In genomic region chr13:33721719-33722118, GRCh38 we compare ENCODE assay signal across 13 cellular contexts.
DNase-seq lines count a peak whose midpoint lies in the region; ATAC-seq and TF ChIP-seq lines count a peak whose summit lies in the region.
"Had no signal": no experiment of that assay in that cellular context is flagged by ENCODE, and none has a peak within 500 bp of the region (broad histone marks: within the 10 kb centered on the region; RNA-seq: fewer than 3 reads in every experiment).

No MANE protein-coding gene starts in this region.

- H3K9me3 Mint-ChIP-seq in neural crest cell = peaks cover 4% of the 10 kb centered on the region
- peaks cover 3 to 10% of the 10 kb centered on the region in 2 donors for H3K9me3 Mint-ChIP-seq in activated naive CD4-positive, alpha-beta T cell treated with anti-CD3 and anti-CD28 coated beads, Interleukin-2, amount 50 U/mL, for 72 hours

- H3K4me3 ChIP-seq in AG10803 (ENCODE audit: low read length) (no peak overlapping the region), RWPE2 (ENCODE audit: severe bottlenecking) (no peak overlapping the region), esophagus squamous epithelium (no peak overlapping the region)

- TF ChIP-seq POLR2A in esophagus squamous epithelium (IDR thresholded peaks at IDR 0.05) = no peak

- peaks cover 25% of the 10 kb centered on the region for H3K4me1 Mint-ChIP-seq in neural crest cell

- TF ChIP-seq CTCF in AG10803 (conservative IDR thresholded peaks at IDR 0.05; ENCODE audit: low read length) (no peak), RWPE2 (IDR thresholded peaks at IDR 0.05; ENCODE audit: poor library complexity, severe bottlenecking) (no peak), esophagus squamous epithelium (IDR thresholded peaks at IDR 0.05) (no peak), neural crest cell (conservative IDR thresholded peaks at IDR 0.05) (no peak)

- peak; percentile 64 for DNase-seq in AG10803 (ENCODE audit: low read depth)
- DNase-seq in RWPE2 (ENCODE audit: low spot score) = no peak
- no peak for DNase-seq in esophagus squamous epithelium (lab: John Stamatoyannopoulos, UW)
- no peak for DNase-seq in neural crest cell (ENCODE audit: low read depth, low spot score)
- no peak for DNase-seq in SHP77 (lab: John Stamatoyannopoulos, UW)
- no peak for DNase-seq in activated naive CD4-positive, alpha-beta T cell treated with anti-CD3 and anti-CD28 coated beads, Interleukin-2, amount 50 U/mL, for 72 hours (ENCODE audit: low spot score in 2 of 2)
- DNase-seq in cortex of kidney (lab: John Stamatoyannopoulos, UW) = no peak
- DNase-seq: activated effector memory CD4-positive, alpha-beta T cell treated with anti-CD3 and anti-CD28 coated beads, Interleukin-2, amount 50 U/mL, for 16 hours; C1 segment of cervical spinal cord; glutamatergic neuron; T1000 had no signal

- no peak overlapping the region for H3K4me3 Mint-ChIP-seq in neural crest cell

- intact Hi-C loops in esophagus squamous epithelium (cut with DNase I) = loop anchor here (10.0 kb wide), 1 partner anchor 177 kb away; no protein-coding TSS in a partner anchor

- H3K9me3 ChIP-seq in RWPE2 (ENCODE audit: severe bottlenecking) (no peaks in the 10 kb centered on the region), esophagus squamous epithelium (no peaks in the 10 kb centered on the region)
- H3K9me3 ChIP-seq: neutrophil had no signal

- H3K4me1 ChIP-seq in RWPE2 (ENCODE audit: insufficient read depth, poor library complexity, severe bottlenecking) = peaks cover 26% of the 10 kb centered on the region
- peaks cover 6 to 36% (median 9%) of the 10 kb centered on the region in 3 donors for H3K4me1 ChIP-seq in esophagus squamous epithelium

- WGBS in esophagus squamous epithelium, 2 donors = 32 to 53% methylated on average over 1 of the region's 1 CpG

- H3K36me3 Mint-ChIP-seq in neural crest cell (ENCODE audit: low read depth) = peaks cover 6% of the 10 kb centered on the region
- peaks cover 6 to 28% of the 10 kb centered on the region in 2 donors for H3K36me3 Mint-ChIP-seq in activated naive CD4-positive, alpha-beta T cell treated with anti-CD3 and anti-CD28 coated beads, Interleukin-2, amount 50 U/mL, for 72 hours

- no peaks in the 10 kb centered on the region for H3K27me3 Mint-ChIP-seq in neural crest cell (ENCODE audit: low read depth)

- no peaks in the 10 kb centered on the region for H3K27me3 ChIP-seq in RWPE2 (ENCODE audit: insufficient read depth, poor library complexity, severe bottlenecking)
- H3K27me3 ChIP-seq in esophagus squamous epithelium = no peaks in the 10 kb centered on the region
- H3K27me3 ChIP-seq: neutrophil had no signal

- ATAC-seq in RWPE2 (ENCODE audit: low read depth) = no peak
- no peak for ATAC-seq in GM21619 (IDR thresholded peaks at IDR 0.05; ENCODE audit: unreplicated experiment)
- ATAC-seq in activated naive CD4-positive, alpha-beta T cell treated with anti-CD3 and anti-CD28 coated beads, Interleukin-2, amount 50 U/mL, for 72 hours = no peak

- H3K36me3 ChIP-seq in RWPE2 (ENCODE audit: low read depth) (no peaks in the 10 kb centered on the region), esophagus squamous epithelium (no peaks in the 10 kb centered on the region)
- H3K36me3 ChIP-seq: neutrophil had no signal

- peak overlapping the region; percentile 41 for H3K27ac ChIP-seq in RWPE2 (ENCODE audit: poor library complexity, severe bottlenecking)
- peak overlapping the region in 3 of 4 donors; percentile 36 to 62 (median 47) for H3K27ac ChIP-seq in esophagus squamous epithelium
- H3K27ac ChIP-seq: neutrophil had no signal

- H3K27ac Mint-ChIP-seq in neural crest cell (ENCODE audit: unreplicated experiment) = peak overlapping the region; percentile 79
- H3K27ac Mint-ChIP-seq in activated naive CD4-positive, alpha-beta T cell treated with anti-CD3 and anti-CD28 coated beads, Interleukin-2, amount 50 U/mL, for 72 hours = peak overlapping the region in 1 of 2 donors; percentile 92
